27 cellular contexts compared by ENCODE assay signal in the genomic region with DNA sequence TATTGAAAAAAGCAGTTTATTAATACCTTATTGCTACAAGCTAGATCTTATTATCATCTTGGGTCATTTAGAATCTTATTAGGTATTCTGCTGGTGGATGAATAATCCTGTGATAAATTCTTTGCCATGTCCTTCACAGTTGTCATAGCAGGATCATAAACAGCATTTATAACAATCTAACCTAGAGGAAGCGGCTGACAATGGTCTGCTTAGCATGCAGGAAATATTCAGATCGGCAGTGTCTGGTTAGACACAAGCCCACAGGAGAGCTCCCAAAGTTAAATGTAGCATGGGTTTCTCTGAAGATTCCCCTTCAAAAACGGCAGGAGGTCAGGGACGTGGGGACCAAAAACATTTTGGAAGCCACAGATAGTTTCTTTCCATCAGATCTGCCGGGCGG.
"Had no signal": no experiment of that assay in that cellular context is flagged by ENCODE, and none has a peak within 500 bp of the region (broad histone marks: within the 10 kb centered on the region; RNA-seq: fewer than 3 reads in every experiment).

No MANE protein-coding gene starts in this region.

- H3K27ac ChIP-seq: ascending aorta, cardiac muscle cell, VCaP had no signal

- DNase-seq: activated B cell treated with CpG ODN at 0.5 μM for 24 hours; activated CD4-positive, alpha-beta memory T cell treated with anti-CD3 and anti-CD28 coated beads for 36 hours; activated CD4-positive, alpha-beta T cell treated with anti-CD3 and anti-CD28 coated beads for 4 hours; activated CD4-positive, alpha-beta T cell treated with anti-CD3 and anti-CD28 coated beads, Interleukin-2, amount 10 ng/mL, durations not matched to agents 24 days and 14 days; activated CD4-positive, alpha-beta T cell treated with anti-CD3 and anti-CD28 coated beads, Interleukin-2, amount 50 U/mL, for 1 hour; activated CD4-positive, alpha-beta T cell treated with anti-CD3 and anti-CD28 coated beads, Interleukin-2, amount 50 U/mL, for 4 hours; activated CD4-positive, CD25-positive, alpha-beta regulatory T cell treated with anti-CD3 and anti-CD28 coated beads, Interleukin-2, amount 50 U/mL, for 72 hours; activated CD8-positive, alpha-beta memory T cell treated with anti-CD3 and anti-CD28 coated beads, Interleukin-2, amount 50 U/mL, for 4 hours; activated CD8-positive, alpha-beta T cell treated with anti-CD3 and anti-CD28 coated beads for 36 hours; activated effector memory CD4-positive, alpha-beta T cell treated with Interleukin-2 at 50 U/mL for 16 hours; activated gamma-delta T cell; activated naive CD4-positive, alpha-beta T cell treated with anti-CD3 and anti-CD28 coated beads, Interleukin-2, amount 10 ng/mL, durations not matched to agents 7 days and 5 days; activated naive CD4-positive, alpha-beta T cell treated with Interleukin-2 at 50 U/mL for 16 hours; activated naive CD8-positive, alpha-beta T cell treated with anti-CD3 and anti-CD28 coated beads, Interleukin-2, amount 10 ng/mL, durations not matched to agents 7 days and 5 days; activated naive CD8-positive, alpha-beta T cell treated with anti-CD3 and anti-CD28 coated beads, Interleukin-2, amount 50 U/mL, for 24 hours; activated T-cell treated with anti-CD3 and anti-CD28 coated beads, Interleukin-2, amount 50 U/mL, for 24 hours; activated T-cell treated with anti-CD3 and anti-CD28 coated beads, Interleukin-2, amount 50 U/mL, for 48 hours; amygdala; anterior cingulate cortex; caudate nucleus; SW 1271; T-helper 1 cell; T-helper 2 cell; T-helper 9 cell had no signal

- H3K36me3 ChIP-seq: ascending aorta, cardiac muscle cell had no signal

- H3K4me1 ChIP-seq: ascending aorta had no signal

- H3K4me3 ChIP-seq: ascending aorta, cardiac muscle cell had no signal

- ATAC-seq: activated CD8-positive, alpha-beta T cell treated with anti-CD3 and anti-CD28 coated beads for 36 hours; activated naive CD8-positive, alpha-beta T cell treated with anti-CD3 and anti-CD28 coated beads, Interleukin-2, amount 50 U/mL, for 24 hours had no signal

- H3K27me3 ChIP-seq: ascending aorta, cardiac muscle cell had no signal

- H3K9me3 ChIP-seq: ascending aorta had no signal
